13 cellular contexts compared by ENCODE assay signal in genomic region chr20:57444394-57445048, GRCh38.
"Had no signal": no experiment of that assay in that cellular context is flagged by ENCODE, and none has a peak within 500 bp of the region (broad histone marks: within the 10 kb centered on the region; RNA-seq: fewer than 3 reads in every experiment).

No MANE protein-coding gene starts in this region.

- H3K4me3 ChIP-seq: body of pancreas, upper lobe of left lung had no signal

- H3K36me3 ChIP-seq: upper lobe of left lung had no signal

- DNase-seq: activated CD4-positive, alpha-beta T cell treated with anti-CD3 and anti-CD28 coated beads, Interleukin-2, amount 10 ng/mL, durations not matched to agents 7 days and 5 days; activated CD8-positive, alpha-beta memory T cell treated with anti-CD3 and anti-CD28 coated beads, Interleukin-2, amount 50 U/mL, for 48 hours; activated gamma-delta T cell treated with Interleukin-2 at 50 U/mL for 16 hours; activated T-cell treated with anti-CD3 and anti-CD28 coated beads, Interleukin-2, amount 50 U/mL, for 72 hours; amniotic stem cell; body of pancreas; glutamatergic neuron; kidney glomerular epithelial cell; mesendoderm; occipital lobe had no signal

- H3K9me3 ChIP-seq: body of pancreas, upper lobe of left lung had no signal

- H3K27ac ChIP-seq: body of pancreas, upper lobe of left lung had no signal

- ATAC-seq: activated T-cell treated with anti-CD3 and anti-CD28 coated beads, Interleukin-2, amount 50 U/mL, for 72 hours; body of pancreas; esophagus mucosa; stimulated activated memory B cell treated with anti-CD40 and anti-IgM and Interleukin-4, amounts not matched to agents 10 μg/mL and 1 μg/mL and 100 μg/mL, for 72 hours had no signal

- H3K27me3 ChIP-seq: body of pancreas, upper lobe of left lung had no signal
